ENCODE assay signal across 8 cellular contexts in the genomic region with DNA sequence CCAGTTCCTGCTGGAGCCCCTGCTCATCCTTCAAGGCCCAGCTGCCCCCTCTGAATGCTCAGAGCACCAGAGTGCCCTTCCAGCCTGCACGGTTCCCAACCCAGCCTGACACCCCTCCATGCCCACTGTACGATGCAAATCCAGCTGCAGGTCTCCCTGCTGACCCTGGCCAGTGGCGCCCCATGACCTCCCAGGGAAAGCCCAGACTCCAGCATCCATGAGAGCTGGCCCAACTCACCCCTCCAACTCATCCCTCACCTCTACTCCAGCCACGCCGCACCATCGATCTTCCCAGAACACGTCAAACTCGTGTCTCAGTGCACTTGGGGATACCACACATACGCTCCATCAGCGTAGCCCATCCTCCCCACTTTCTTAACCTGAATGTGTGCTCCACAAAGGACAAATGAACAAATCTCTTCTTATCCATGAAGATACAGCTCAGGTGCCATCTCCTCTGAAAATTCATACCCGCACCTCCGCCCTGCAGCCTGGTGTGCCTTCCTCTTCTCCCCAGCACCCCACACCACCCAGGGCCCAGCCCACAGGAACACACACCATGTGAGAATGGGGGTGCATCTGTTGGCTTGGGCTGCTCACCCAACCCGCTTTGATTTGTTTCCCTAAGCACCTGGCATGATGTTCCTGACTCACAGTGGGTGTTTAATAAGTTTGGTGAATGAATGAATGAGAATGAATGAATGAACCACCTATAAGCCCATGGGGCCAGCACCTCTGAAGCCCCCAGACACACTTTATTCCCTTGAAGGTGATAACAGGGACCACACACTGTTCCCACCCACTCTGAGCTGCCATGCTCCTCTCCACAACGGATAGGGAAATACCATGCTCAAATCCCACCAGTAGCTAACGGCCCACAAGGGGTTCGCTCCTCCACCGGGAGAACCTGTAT. TPM values are rescaled to one million over a fixed set of nuclear protein-coding genes. Genes with fewer than 3 reads are reported as not detected.
DNase-seq lines count a peak whose midpoint lies in the region; ATAC-seq and TF ChIP-seq lines count a peak whose summit lies in the region.

No MANE protein-coding gene starts in this region.

- no peak overlapping the region for H3K9ac ChIP-seq in fibroblast of lung (ENCODE audit: insufficient read depth, low read length)

- no peak overlapping the region for H3K4me2 ChIP-seq in fibroblast of lung (ENCODE audit: extremely low read depth, insufficient read depth, low read length)

- H2AFZ ChIP-seq in fibroblast of lung (ENCODE audit: low read length): no peak overlapping the region

- no peaks in the 10 kb centered on the region for H4K20me1 ChIP-seq in fibroblast of lung (ENCODE audit: control insufficient read depth, extremely low read depth, insufficient read depth, low read length)

- TF ChIP-seq POLR2A in sigmoid colon (IDR thresholded peaks at IDR 0.05): no peak

- H3K36me3 ChIP-seq in SJCRH30 (no peaks in the 10 kb centered on the region), fibroblast of lung (ENCODE audit: control insufficient read depth, insufficient read depth, low read length) (no peaks in the 10 kb centered on the region), sigmoid colon (no peaks in the 10 kb centered on the region), H7 (replicated peaks; ENCODE audit: control insufficient read depth, insufficient read depth, low read length) (no peaks in the 10 kb centered on the region)

- DNase-seq in SJCRH30: no peak
- DNase-seq in fibroblast of lung (ENCODE audit: low read depth in 2 of 2): no peak
- peak; percentile 60 for DNase-seq in sigmoid colon
- no peak for DNase-seq in H7
- no peak for DNase-seq in NCI-H1694 treated with DMSO at 0.1 percent for 48 hours (lab: John Stamatoyannopoulos, UW)
- no peak for DNase-seq in NCI-H2171 (lab: John Stamatoyannopoulos, UW)

- no peak overlapping the region for H3K4me3 ChIP-seq in SJCRH30
- no peak overlapping the region for H3K4me3 ChIP-seq in fibroblast of lung (replicated peaks in 1 of 4; ENCODE audit: control extremely low read depth in 1 of 4, insufficient read depth in 1 of 4, low read depth in 3 of 4, low read length in 4 of 4)
- H3K4me3 ChIP-seq in sigmoid colon: no peak overlapping the region
- no peak overlapping the region for H3K4me3 ChIP-seq in H7 (ENCODE audit: insufficient read depth, low read depth, low read length)

- H3K9me3 ChIP-seq in SJCRH30 (replicated peaks): no peaks in the 10 kb centered on the region
- no peaks in the 10 kb centered on the region for H3K9me3 ChIP-seq in fibroblast of lung (ENCODE audit: control insufficient read depth, insufficient read depth, low read depth, low read length)
- no peaks in the 10 kb centered on the region for H3K9me3 ChIP-seq in sigmoid colon

- H3K27ac ChIP-seq in C4-2B (peak overlapping the region; percentile 96), SJCRH30 (peak overlapping the region; percentile 16; the same call in 1 of the 2 replicates), fibroblast of lung (ENCODE audit: insufficient read depth, low read length) (peak overlapping the region; percentile 39), sigmoid colon (peak overlapping the region in 3 of 4 donors; percentile 76 to 87 (median 77))

- TF ChIP-seq EP300 in sigmoid colon (IDR thresholded peaks at IDR 0.05): no peak

- intact Hi-C loops in sigmoid colon (cut with DNase I): loop anchor here (2.0 kb wide), 1 partner anchor 105 kb away; no protein-coding TSS in a partner anchor

- no peak for ATAC-seq in HG02588 (IDR thresholded peaks at IDR 0.05; ENCODE audit: unreplicated experiment)

- H3K79me2 ChIP-seq in fibroblast of lung (ENCODE audit: control insufficient read depth, insufficient read depth, low read length): no peaks in the 10 kb centered on the region

- TF ChIP-seq CTCF in C4-2B (conservative IDR thresholded peaks at IDR 0.05): no peak
- no peak for TF ChIP-seq CTCF in fibroblast of lung (conservative IDR thresholded peaks at IDR 0.05 in 1 of 2, IDR thresholded peaks at IDR 0.05 in 1 of 2; ENCODE audit: low read depth in 1 of 2, low read length in 2 of 2)
- no peak for TF ChIP-seq CTCF in sigmoid colon (IDR thresholded peaks at IDR 0.05)

- WGBS in sigmoid colon, 2 donors: 93 to 96% methylated on average over 17 of the region's 17 CpGs

- H3K27me3 ChIP-seq in SJCRH30 (no peaks in the 10 kb centered on the region), fibroblast of lung (ENCODE audit: control insufficient read depth, insufficient read depth, low read length) (no peaks in the 10 kb centered on the region), sigmoid colon (no peaks in the 10 kb centered on the region), H7 (ENCODE audit: control insufficient read depth, insufficient read depth, low read length) (no peaks in the 10 kb centered on the region)

- H3K4me1 ChIP-seq in SJCRH30 (peaks cover 31% of the 10 kb centered on the region), fibroblast of lung (ENCODE audit: control insufficient read depth, extremely low read depth, insufficient read depth, low read length) (peaks cover 20% of the 10 kb centered on the region), sigmoid colon (peaks cover 0 to 31% (median 19%) of the 10 kb centered on the region in 4 donors)

RNA-seq across cellular contexts. Expression of a gene that starts 6.2 kb away (rescaled TPM):
- 3.9 and 5.4 TPM in 2 replicates for total RNA-seq in SJCRH30 (2014; rRNA removed; shearing (Covaris generic))
- 24.9 and 29.9 TPM in 2 replicates for total RNA-seq in fibroblast of lung
- 4.4 and 4.8 TPM in 2 replicates for polyA plus RNA-seq in fibroblast of lung
- 3.2 and 5.1 TPM in 2 replicates for polyA plus RNA-seq in fibroblast of lung (2012)
- polyA minus RNA-seq in fibroblast of lung (ENCODE audit: low replicate concordance): 24.8 and 39.5 TPM in 2 replicates
- total RNA-seq in sigmoid colon: 10 to 100 TPM; 10.7 to 36.2 (median 26.5) TPM
- 10 to 100 TPM in 1 of 3 donors, 1 to 10 TPM in 2; 6.6 to 21.1 (median 8.6) TPM for polyA plus RNA-seq in sigmoid colon
- total RNA-seq in H7 (2014; rRNA removed; shearing (Covaris generic)): 23.4 and 49.6 TPM in 2 replicates

RNA-seq across cellular contexts. Expression of a gene that starts 26.3 kb away (rescaled TPM):
- 3.2 and 3.6 TPM in 2 replicates for total RNA-seq in SJCRH30 (2014; rRNA removed; shearing (Covaris generic))
- 20.5 and 26.3 TPM in 2 replicates for total RNA-seq in fibroblast of lung
- polyA plus RNA-seq in fibroblast of lung: 8.8 and 18.5 TPM in 2 replicates
- polyA plus RNA-seq in fibroblast of lung (2012): 13.1 and 24.4 TPM in 2 replicates
- polyA minus RNA-seq in fibroblast of lung (ENCODE audit: low replicate concordance): 4.9 and 10.7 TPM in 2 replicates
- total RNA-seq in sigmoid colon: 100 to 1,000 TPM in 1 of 4 donors, 10 to 100 TPM in 3; 15.3 to 104 (median 26.1) TPM
- polyA plus RNA-seq in sigmoid colon: 10 to 100 TPM; 18.5 to 41.4 (median 35.4) TPM
- total RNA-seq in H7 (2014; rRNA removed; shearing (Covaris generic)): 2.6 and 5.3 TPM in 2 replicates

Comparison
In these comparisons a context has a peak if more than half of its experiments do, and no peak if none do; other contexts are left out.
1. H3K27ac ChIP-seq: peak in every context shown above with its lines; median percentile 96 in C4-2B; 77 in sigmoid colon; 39 in fibroblast of lung; 16 in SJCRH30.